In genomic region chr7:20964214-20964613, GRCh38 we compare ENCODE assay signal across 1 cellular context.
TF ChIP-seq lines count a peak whose summit lies in the region.

No MANE protein-coding gene starts in this region.

TF ChIP-seq in HEK293, 187 proteins besides CTCF, POLR2A, EP300 and RAD21 (continued from another document):
- TF ChIP-seq ZNF510 (tag by site-specific recombination; IDR thresholded peaks at IDR 0.05; ENCODE audit: insufficient replicate concordance) = no peak
- TF ChIP-seq ZBTB10 (tag by site-specific recombination; IDR thresholded peaks at IDR 0.05) = no peak
- TF ChIP-seq ZNF677 (tag by site-specific recombination; IDR thresholded peaks at IDR 0.05) = no peak
- TF ChIP-seq ZNF585B (tag by site-specific recombination; IDR thresholded peaks at IDR 0.05) = no peak
- no peak for TF ChIP-seq KLF1 (tag by site-specific recombination; IDR thresholded peaks at IDR 0.05)
- no peak for TF ChIP-seq ZNF354C (tag by site-specific recombination; IDR thresholded peaks at IDR 0.05; ENCODE audit: borderline replicate concordance, low read depth)
- no peak for TF ChIP-seq ZNF169 (tag by site-specific recombination; IDR thresholded peaks at IDR 0.05)
- no peak for TF ChIP-seq ZBTB11 (tag by site-specific recombination; conservative IDR thresholded peaks at IDR 0.05; ENCODE audit: low read depth)
- no peak for TF ChIP-seq ZNF670 (tag by site-specific recombination; IDR thresholded peaks at IDR 0.05; ENCODE audit: low read depth)
- no peak for TF ChIP-seq PRDM1 (tag by site-specific recombination; IDR thresholded peaks at IDR 0.05)
